Comparison of ENCODE assay signal across 25 cellular contexts in the genomic region with DNA sequence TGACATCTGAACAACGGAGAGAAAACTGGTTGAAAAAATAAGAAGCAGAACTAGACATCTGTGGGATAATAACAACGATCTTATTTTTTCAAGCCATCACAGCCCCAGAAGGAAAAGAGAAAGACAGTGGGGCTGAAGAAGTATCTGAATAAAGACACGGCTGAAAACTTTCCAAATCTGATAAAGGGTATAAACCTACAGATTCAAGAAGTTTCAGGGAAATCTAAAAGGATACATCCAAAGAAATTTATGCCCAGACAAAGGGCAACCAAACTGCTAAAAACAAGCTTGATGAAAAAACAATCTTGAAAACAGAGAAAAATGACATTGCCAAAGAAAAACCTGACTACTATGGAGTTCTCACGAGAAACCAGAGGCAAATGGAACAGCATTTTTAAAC. TPM values are rescaled to one million over a fixed set of nuclear protein-coding genes. Genes with fewer than 3 reads are reported as not detected.
DNase-seq lines count a peak whose midpoint lies in the region; ATAC-seq, FAIRE-seq and TF ChIP-seq lines count a peak whose summit lies in the region.
"Had no signal": no experiment of that assay in that cellular context is flagged by ENCODE, and none has a peak within 500 bp of the region (broad histone marks: within the 10 kb centered on the region; RNA-seq: fewer than 3 reads in every experiment).

No MANE protein-coding gene starts in this region.

- H3K9me3 Mint-ChIP-seq in activated T-helper 17 cell treated with anti-CD3 and anti-CD28 coated beads, Interleukin-2, amount 50 U/mL, for 72 hours = peaks cover 3% of the 10 kb centered on the region

- TF ChIP-seq CTCF in D721Med (IDR thresholded peaks at IDR 0.05; ENCODE audit: insufficient read depth, missing control alignments) = no peak
- no peak for TF ChIP-seq CTCF in gastrocnemius medialis (IDR thresholded peaks at IDR 0.05 in 4 of 5, conservative IDR thresholded peaks at IDR 0.05 in 1 of 5)

- peaks cover 7% of the 10 kb centered on the region for H3K4me1 Mint-ChIP-seq in activated T-helper 17 cell treated with anti-CD3 and anti-CD28 coated beads, Interleukin-2, amount 50 U/mL, for 72 hours

- FAIRE-seq in D721Med (lab: Jason Lieb, UNC) = peak; percentile 25
- FAIRE-seq in TTC549 (lab: Jason Lieb, UNC) = peak; percentile 45
- FAIRE-seq: A549, GM12878, GM12892, GM18507, GM19239 had no signal

- H3K4me3 ChIP-seq in gastrocnemius medialis = no peak overlapping the region
- H3K4me3 ChIP-seq: A549; BLaER1 treated with 17β-estradiol and CSF1 and Interleukin-3, amounts not matched to agents 10 nM and 100 nM; GM12878 had no signal

- no peaks in the 10 kb centered on the region for H3K9me3 ChIP-seq in gastrocnemius medialis
- H3K9me3 ChIP-seq: Caco-2 had no signal

- peaks cover 7 to 12% of the 10 kb centered on the region in 2 donors for H3K4me1 ChIP-seq in gastrocnemius medialis
- H3K4me1 ChIP-seq: Caco-2 had no signal

- no peak for DNase-seq in D721Med (ENCODE audit: insufficient read length, low spot score)
- no peak for DNase-seq in gastrocnemius medialis
- DNase-seq in superior temporal gyrus (ENCODE audit: extremely low spot score) = no peak
- DNase-seq in amygdala (lab: John Stamatoyannopoulos, UW) = no peak
- DNase-seq: AML-193; Caco-2; Calu3; CD4-positive, alpha-beta T cell; CD8-positive, alpha-beta T cell; DMS153; DMS53; DMS79; DND-41; GDM1 had no signal

- H3K27me3 ChIP-seq in gastrocnemius medialis = no peaks in the 10 kb centered on the region
- H3K27me3 ChIP-seq: BLaER1 treated with 17β-estradiol and CSF1 and Interleukin-3, amounts not matched to agents 10 nM and 100 nM had no signal

- no peak overlapping the region for H3K4me3 Mint-ChIP-seq in activated T-helper 17 cell treated with anti-CD3 and anti-CD28 coated beads, Interleukin-2, amount 50 U/mL, for 72 hours
- H3K4me3 Mint-ChIP-seq: B cell; CD4-positive, alpha-beta T cell; CD8-positive, alpha-beta T cell had no signal

- peak overlapping the region; percentile 20 for H3K27ac Mint-ChIP-seq in activated T-helper 17 cell treated with anti-CD3 and anti-CD28 coated beads, Interleukin-2, amount 50 U/mL, for 72 hours
- H3K27ac Mint-ChIP-seq: B cell; CD4-positive, alpha-beta T cell; CD8-positive, alpha-beta T cell had no signal

- H3K36me3 Mint-ChIP-seq in activated T-helper 17 cell treated with anti-CD3 and anti-CD28 coated beads, Interleukin-2, amount 50 U/mL, for 72 hours (ENCODE audit: low read depth) = peaks cover 85% of the 10 kb centered on the region

- no peaks in the 10 kb centered on the region for H3K36me3 ChIP-seq in gastrocnemius medialis

- no peaks in the 10 kb centered on the region for H3K27me3 Mint-ChIP-seq in activated T-helper 17 cell treated with anti-CD3 and anti-CD28 coated beads, Interleukin-2, amount 50 U/mL, for 72 hours
- H3K27me3 Mint-ChIP-seq: B cell; CD4-positive, alpha-beta T cell had no signal

- no peak for TF ChIP-seq POLR2A in gastrocnemius medialis (IDR thresholded peaks at IDR 0.05)

- peak overlapping the region; percentile 72 to 78 (median 73) for H3K27ac ChIP-seq in gastrocnemius medialis
- H3K27ac ChIP-seq: 22Rv1; A549; BLaER1 treated with 17β-estradiol and CSF1 and Interleukin-3, amounts not matched to agents 10 nM and 100 nM had no signal

- intact Hi-C loops in gastrocnemius medialis (cut with DNase I; ENCODE audit: low total_unique reads) = no loop called here

- no peak for ATAC-seq in activated T-helper 17 cell treated with anti-CD3 and anti-CD28 coated beads, Interleukin-2, amount 50 U/mL, for 72 hours (replicated peaks)
- ATAC-seq in gastrocnemius medialis (no peak), HG03432 (IDR thresholded peaks at IDR 0.05; ENCODE audit: unreplicated experiment) (no peak)
- ATAC-seq: A549; CD8-positive, alpha-beta T cell; GM12878 had no signal

- in situ Hi-C loops in gastrocnemius medialis (cut with MboI; ENCODE audit: low sequenced_read_pairs in 4 of 4) = no loop called here

RNA-seq across cellular contexts. Expression of a gene that starts 40.4 kb away (rescaled TPM):
- 10 to 100 TPM; 20.7 to 22.2 TPM for total RNA-seq in activated T-helper 17 cell treated with anti-CD3 and anti-CD28 coated beads, Interleukin-2, amount 50 U/mL, for 72 hours
- 10 to 100 TPM in 1 of 4 donors, 1 to 10 TPM in 3; 5.7 to 11.9 (median 8.2) TPM for total RNA-seq in gastrocnemius medialis
